In the genomic region with DNA sequence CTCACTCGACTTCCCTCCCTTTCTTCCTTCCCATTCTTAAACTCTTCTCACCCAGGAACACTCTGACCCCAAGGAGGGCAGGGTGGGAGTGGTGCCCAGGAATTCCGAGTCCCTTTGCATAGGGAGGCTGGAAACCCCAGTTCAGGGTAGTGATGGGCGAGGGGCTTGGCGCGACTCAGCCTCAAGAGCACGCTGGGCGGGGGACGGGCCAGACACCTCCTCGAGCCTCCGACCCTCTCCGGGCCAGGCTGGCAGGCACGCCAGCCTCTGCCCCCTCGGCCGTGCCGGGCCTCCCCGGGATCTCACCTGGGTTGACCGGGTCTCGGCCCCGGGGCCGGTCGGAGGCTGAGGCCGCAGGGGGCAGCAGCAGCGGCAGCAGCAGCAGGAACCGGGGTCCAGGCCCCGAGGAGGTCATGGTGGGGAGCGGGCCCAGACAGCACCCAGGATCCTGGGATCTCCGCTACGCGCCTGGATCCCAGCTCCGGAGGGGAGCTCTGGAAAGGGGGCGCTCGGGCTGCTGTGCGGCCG, we compare ENCODE assay signal across 8 cellular contexts. TPM values are rescaled to one million over a fixed set of nuclear protein-coding genes. Genes with fewer than 3 reads are reported as not detected.
A peak's percentile ranks its signal among the peaks of the same experiment; 100 is the strongest.
DNase-seq lines count a peak whose midpoint lies in the region; FAIRE-seq and TF ChIP-seq lines count a peak whose summit lies in the region.

No MANE protein-coding gene starts in this region.

- H3K56ac ChIP-seq in H1 (replicated peaks; ENCODE audit: insufficient read length, low read depth, low read length) = peak overlapping the region; percentile 14

- H4K20me1 ChIP-seq in OCI-LY7 (ENCODE audit: insufficient read depth, low read length) (no peaks in the 10 kb centered on the region), H1 (replicated peaks in 1 of 2; ENCODE audit: control insufficient read depth in 1 of 2, insufficient read depth in 2 of 2, low read length in 2 of 2) (peaks cover 0 to 3% of the 10 kb centered on the region in 2 experiments)

- H3K9me3 ChIP-seq in OCI-LY7 (ENCODE audit: low read length) (no peaks in the 10 kb centered on the region), H1 (ENCODE audit: insufficient read depth in 2 of 2, low read depth in 1 of 2, low read length in 1 of 2) (no peaks in the 10 kb centered on the region)

- FAIRE-seq in H1 (lab: Jason Lieb, UNC) (no peak), frontal cortex (lab: Jason Lieb, UNC) (no peak)

- H3K9ac ChIP-seq in H1 (replicated peaks in 1 of 4; ENCODE audit: extremely low read depth in 1 of 4, low read depth in 3 of 4, low read length in 3 of 4) = peak overlapping the region in 2 of 4 experiments; percentile 25 to 26; a peak in 4 of 7 replicates

- peak overlapping the region; percentile 72 for H3K4me3 ChIP-seq in GM12875 (ENCODE audit: low read depth, low read length)
- peak overlapping the region; percentile 76 for H3K4me3 ChIP-seq in H7 (ENCODE audit: insufficient read depth, low read depth, low read length)
- peak overlapping the region; percentile 95 for H3K4me3 ChIP-seq in OCI-LY7 (ENCODE audit: low read depth, low read length, poor library complexity, severe bottlenecking)
- H3K4me3 ChIP-seq in H1 (ENCODE audit: extremely low read depth in 1 of 4, insufficient read depth in 2 of 4, low read depth in 3 of 4, low read length in 4 of 4) = peak overlapping the region; percentile 74 to 83 (median 78)

- intact Hi-C loops in OCI-LY7 (cut with micrococcal nuclease; ENCODE audit: unreplicated experiment) = no loop called here

- H3K4me1 ChIP-seq in OCI-LY7 (ENCODE audit: insufficient read depth, low read length, poor library complexity, severe bottlenecking) = peaks cover 18% of the 10 kb centered on the region
- peaks cover 0 to 11% (median 7%) of the 10 kb centered on the region in 4 experiments; a peak in 5 of 7 replicates for H3K4me1 ChIP-seq in H1 (replicated peaks in 1 of 4; ENCODE audit: control insufficient read depth in 3 of 4, insufficient read depth in 4 of 4, low read length in 3 of 4)

- H3K27me3 Mint-ChIP-seq in nephron progenitor cell (ENCODE audit: low read depth, poor library complexity) = peaks cover 3% of the 10 kb centered on the region

- no peak overlapping the region for H2BK20ac ChIP-seq in H1 (ENCODE audit: low read length)

- peak overlapping the region; percentile 100 for H3K4me2 ChIP-seq in OCI-LY7 (ENCODE audit: low read length)
- H3K4me2 ChIP-seq in H1 (ENCODE audit: insufficient read depth in 1 of 2, low read depth in 2 of 2, low read length in 2 of 2) = peak overlapping the region; percentile 86 to 89

- H2BK12ac ChIP-seq in H1 (ENCODE audit: low read depth, low read length) = no peak overlapping the region

- no peak overlapping the region for H2BK5ac ChIP-seq in H1 (ENCODE audit: low read depth, low read length)

- TF ChIP-seq RAD21 in H1 (IDR thresholded peaks at IDR 0.05 in 1 of 2, conservative IDR thresholded peaks at IDR 0.05 in 1 of 2; ENCODE audit: low read depth in 2 of 2, low read length in 2 of 2) = no peak

- H3K27ac ChIP-seq in OCI-LY7 (ENCODE audit: low read depth, low read length, poor library complexity, severe bottlenecking) (no peak overlapping the region), H1 (ENCODE audit: low read depth, low read length) (no peak overlapping the region)

- BruUV-seq in OCI-LY7 (replicated peaks; lab: Mats Ljungman, UMichigan) = no TSS peak

- H4K91ac ChIP-seq in H1 (replicated peaks; ENCODE audit: insufficient read length, low read length) = peak overlapping the region; percentile 44

- WGBS in H1 (ENCODE audit: extremely low coverage in 1 of 2, insufficient coverage in 1 of 2, insufficient read length in 1 of 2, insufficient replicate concordance in 2 of 2, low coverage in 1 of 2, low lambda C conversion rate in 2 of 2, missing lambda C conversion rate in 1 of 2), 2 experiments = 5% methylated on average over 33 of the region's 34 CpGs; no CpG with 5 or more reads in 1 of the 2 experiments

- POLR2A ChIA-PET in OCI-LY7 (lab: Charles Lee) (interaction anchor here (0.6 to 1.5 kb wide), 4 partner anchors 29 to 102 kb away, joined by 3 to 6 read pairs (median 4); no protein-coding TSS in a partner anchor), H1 (lab: Charles Lee; ENCODE audit: partially characterized antibody) (interaction anchor here (0.8 to 3.8 kb wide), 18 partner anchors 8 to 142 kb away, joined by 3 to 28 read pairs (median 6); a partner anchor contains a TSS)

- DNase-seq in H7 (no peak), OCI-LY7 (ENCODE audit: low spot score) (no peak), H1 (ENCODE audit: low read depth in 1 of 2, low spot score in 2 of 2) (no peak), nephron progenitor cell (peak; percentile 45), frontal cortex (ENCODE audit: low spot score in 2 of 2) (no peak)
- DNase-seq in stimulated activated naive CD4-positive, alpha-beta T cell (lab: John Stamatoyannopoulos, UW) = no peak
- DNase-seq in stimulated activated CD4-positive, alpha-beta T cell treated with anti-CD3 and anti-CD28 coated beads, Interleukin-1b, Interleukin-23, amount 100 ng/mL, for 48 hours = no peak

- TF ChIP-seq CTCF in GM12875 (IDR thresholded peaks at IDR 0.05; ENCODE audit: borderline replicate concordance, insufficient read depth, low read depth, low read length) (peak; percentile 20; the same call in 1 of the 2 replicates), OCI-LY7 (conservative IDR thresholded peaks at IDR 0.05; ENCODE audit: low read length) (0 out of 2 replicates have a peak, but pooled peaks have one; percentile 31), H1 (IDR thresholded peaks at IDR 0.05; ENCODE audit: control extremely low read depth in 1 of 3, insufficient read depth in 1 of 3, low read depth in 1 of 3, low read length in 3 of 3) (no peak), nephron progenitor cell (IDR thresholded peaks at IDR 0.05) (no peak)

- H3K4me3 Mint-ChIP-seq in nephron progenitor cell = peak overlapping the region; percentile 97

- no peak overlapping the region for H2AK5ac ChIP-seq in H1 (ENCODE audit: low read depth, low read length)

- no peak for TF ChIP-seq EP300 in H1 (IDR thresholded peaks at IDR 0.05; ENCODE audit: borderline replicate concordance in 1 of 2, low read depth in 2 of 2, low read length in 2 of 2)

- H3K9me3 Mint-ChIP-seq in nephron progenitor cell = no peaks in the 10 kb centered on the region

- no peaks in the 10 kb centered on the region for H3K9me2 ChIP-seq in OCI-LY7 (ENCODE audit: insufficient read depth, low read length)

- peak overlapping the region; percentile 72 for H2BK120ac ChIP-seq in H1 (replicated peaks; ENCODE audit: low read depth, low read length)

- H3K36me3 Mint-ChIP-seq in nephron progenitor cell (ENCODE audit: low read depth) = peaks cover 11% of the 10 kb centered on the region

- H3K23me2 ChIP-seq in H1 (ENCODE audit: low read depth, low read length) = peaks cover 17% of the 10 kb centered on the region

- H2AFZ ChIP-seq in OCI-LY7 (ENCODE audit: low read length) = peak overlapping the region; percentile 98
- no peak overlapping the region; the same call in 1 of the 2 replicates for H2AFZ ChIP-seq in H1 (ENCODE audit: low read length)

- H4K8ac ChIP-seq in H1 (ENCODE audit: extremely low read depth, insufficient read depth, low read length) = no peak overlapping the region; the same call in 1 of the 2 replicates

- H3K36me3 ChIP-seq in H7 (replicated peaks; ENCODE audit: control insufficient read depth, insufficient read depth, low read length) = peaks cover 2% of the 10 kb centered on the region
- no peaks in the 10 kb centered on the region for H3K36me3 ChIP-seq in OCI-LY7 (ENCODE audit: insufficient read depth, low read length)
- peaks cover 0 to 4% (median 0%) of the 10 kb centered on the region in 4 experiments; a peak in 1 of 8 replicates for H3K36me3 ChIP-seq in H1 (ENCODE audit: control insufficient read depth in 2 of 4, insufficient read depth in 4 of 4, low read length in 3 of 4)

- no peaks in the 10 kb centered on the region for H3K79me2 ChIP-seq in OCI-LY7 (ENCODE audit: insufficient read depth, low read depth, low read length)
- peaks cover 0 to 6% of the 10 kb centered on the region in 2 experiments; a peak in 1 of 4 replicates for H3K79me2 ChIP-seq in H1 (ENCODE audit: control insufficient read depth in 1 of 2, insufficient read depth in 2 of 2, low read length in 2 of 2)

- H3K4me1 Mint-ChIP-seq in nephron progenitor cell = peaks cover 46% of the 10 kb centered on the region

- H2BK15ac ChIP-seq in H1 (ENCODE audit: low read length) = no peak overlapping the region

- peak overlapping the region; percentile 30 for H3K27ac Mint-ChIP-seq in nephron progenitor cell

- no peak overlapping the region for H3K14ac ChIP-seq in H1 (ENCODE audit: insufficient read length)

- TF ChIP-seq POLR2A in H1 (IDR thresholded peaks at IDR 0.05; ENCODE audit: control extremely low read depth in 1 of 2, low read depth in 2 of 2, low read length in 2 of 2) = no peak

- H3K4ac ChIP-seq in H1 (replicated peaks; ENCODE audit: insufficient read length, low read depth, low read length) = no peak overlapping the region

- H4K5ac ChIP-seq in H1 (ENCODE audit: insufficient read length, low read depth, low read length) = peak overlapping the region; percentile 44

- CTCF ChIA-PET in OCI-LY7 (lab: Charles Lee; ENCODE audit: unreplicated experiment) = interaction anchor here (0.6 to 1.0 kb wide), 2 partner anchors 12 to 24 kb away, joined by 3 to 8 read pairs; no protein-coding TSS in a partner anchor
- CTCF ChIA-PET in H1 (lab: Charles Lee; ENCODE audit: partially characterized antibody) = interaction anchor here (0.6 to 9.0 kb wide), 10 partner anchors 12 to 1214 kb away, joined by 3 to 79 read pairs (median 9); a partner anchor contains a TSS

- H3K27me3 ChIP-seq in H7 (ENCODE audit: control insufficient read depth, insufficient read depth, low read length) (no peaks in the 10 kb centered on the region; the same call in 1 of the 2 replicates), H1 (replicated peaks in 1 of 4; ENCODE audit: control insufficient read depth in 3 of 4, extremely low read depth in 1 of 4, insufficient read depth in 3 of 4, low read length in 3 of 4) (no peaks in the 10 kb centered on the region)

- no peak overlapping the region; the same call in 1 of the 2 replicates for H3K18ac ChIP-seq in H1 (ENCODE audit: extremely low read depth, low read length)

- H3K23ac ChIP-seq in H1 (ENCODE audit: insufficient read length) = no peak overlapping the region

- H3K79me1 ChIP-seq in H1 (ENCODE audit: low read depth, low read length) = peaks cover 2% of the 10 kb centered on the region; the same call in 1 of the 2 replicates

RNA-seq across cellular contexts. Expression of a gene that starts 0.5 kb away (rescaled TPM):
- total RNA-seq in H7 (2014; rRNA removed; shearing (Covaris generic)) = 41.9 and 48.3 TPM in 2 replicates
- 9.2 and 12.1 TPM in 2 replicates for total RNA-seq in OCI-LY7 (2014; rRNA removed; shearing (Covaris generic))
- 25.0 and 30.5 TPM in 2 replicates for total RNA-seq in OCI-LY7 (2022)
- total RNA-seq in H1 (2021; fragmentation: NEBNext Ultra II Directional; extraction: Animal tissue kit (Norgen Biotek cat#: 25700)) = 43.1 and 47.2 TPM in 2 replicates
- 28.4 and 57.0 TPM in 2 replicates for polyA plus RNA-seq in H1 (2011; rRNA removed)
- polyA plus RNA-seq in H1 (2011; cell fraction: cytosol; rRNA removed) = 26.9 TPM
- polyA plus RNA-seq in H1 (2011; cell fraction: nucleus; rRNA removed) = 83.2 TPM
- polyA plus RNA-seq in H1 (2012, experiment 1 of 2) = 39.5 to 45.8 TPM (median 44.6 TPM) in 4 replicates
- 42.4 TPM for polyA plus RNA-seq in H1 (2012, experiment 2 of 2)
- polyA plus RNA-seq in H1 (2013, experiment 1 of 2) = 80.5 TPM
- 71.8 TPM for polyA plus RNA-seq in H1 (2013, experiment 2 of 2)
- polyA minus RNA-seq in H1 (2011; rRNA and poly(A)+ RNA removed) = 12.3 and 19.4 TPM in 2 replicates
- polyA minus RNA-seq in H1 (2011; cell fraction: cytosol; rRNA and poly(A)+ RNA removed) = 26.1 TPM
- polyA minus RNA-seq in H1 (2011; cell fraction: nucleus; rRNA and poly(A)+ RNA removed) = 26.9 TPM
- total RNA-seq in frontal cortex = 8.2 TPM

RNA-seq across cellular contexts. Expression of a gene that starts 1.0 kb away (rescaled TPM):
- total RNA-seq in H7 (2014; rRNA removed; shearing (Covaris generic)) = 58.9 and 83.3 TPM in 2 replicates
- total RNA-seq in OCI-LY7 (2014; rRNA removed; shearing (Covaris generic)) = 63.8 and 77.3 TPM in 2 replicates
- total RNA-seq in OCI-LY7 (2022) (40.8 and 44.3 TPM in 2 replicates), frontal cortex (46.1 TPM)
- total RNA-seq in H1 (2021; fragmentation: NEBNext Ultra II Directional; extraction: Animal tissue kit (Norgen Biotek cat#: 25700)) = 59.9 and 61.7 TPM in 2 replicates
- polyA plus RNA-seq in H1 (2011; rRNA removed) = 38.2 and 48.9 TPM in 2 replicates
- polyA plus RNA-seq in H1 (2011; cell fraction: cytosol; rRNA removed) = 42.0 TPM
- 34.7 TPM for polyA plus RNA-seq in H1 (2011; cell fraction: nucleus; rRNA removed)
- polyA plus RNA-seq in H1 (2012, experiment 1 of 2) = 42.1 to 47.7 TPM (median 44.9 TPM) in 4 replicates
- 69.3 TPM for polyA plus RNA-seq in H1 (2012, experiment 2 of 2)
- 54.8 TPM for polyA plus RNA-seq in H1 (2013, experiment 1 of 2)
- 58.5 TPM for polyA plus RNA-seq in H1 (2013, experiment 2 of 2)
- polyA minus RNA-seq in H1 (2011; rRNA and poly(A)+ RNA removed) = 10.5 and 11.1 TPM in 2 replicates
- polyA minus RNA-seq in H1 (2011; cell fraction: cytosol; rRNA and poly(A)+ RNA removed) = 18.8 TPM
- polyA minus RNA-seq in H1 (2011; cell fraction: nucleus; rRNA and poly(A)+ RNA removed) = 10.6 TPM

RNA-seq across cellular contexts. Expression of a gene that starts 16.1 kb away (rescaled TPM):
- 0.52 and 1.00 TPM in 2 replicates for total RNA-seq in H7 (2014; rRNA removed; shearing (Covaris generic))
- not detected in 2 replicates for total RNA-seq in OCI-LY7 (2014; rRNA removed; shearing (Covaris generic))
- total RNA-seq in OCI-LY7 (2022) (not detected in 2 replicates), frontal cortex (not detected)
- 0.82 TPM in 1 of 2 replicates, not detected in the other for total RNA-seq in H1 (2021; fragmentation: NEBNext Ultra II Directional; extraction: Animal tissue kit (Norgen Biotek cat#: 25700))
- polyA plus RNA-seq in H1 (2011; rRNA removed) = 0.21 and 0.58 TPM in 2 replicates
- 0.48 TPM for polyA plus RNA-seq in H1 (2011; cell fraction: cytosol; rRNA removed)
- polyA plus RNA-seq in H1 (2011; cell fraction: nucleus; rRNA removed) = 0.76 TPM
- 0.23 to 0.61 TPM (median 0.24 TPM) in 3 of 4 replicates, not detected in the other for polyA plus RNA-seq in H1 (2012, experiment 1 of 2)
- polyA plus RNA-seq in H1 (2012, experiment 2 of 2) = 0.14 TPM
- 0.59 TPM for polyA plus RNA-seq in H1 (2013, experiment 1 of 2)
- polyA plus RNA-seq in H1 (2013, experiment 2 of 2) = 0.72 TPM
- polyA minus RNA-seq in H1 (2011; rRNA and poly(A)+ RNA removed) = 1.9 TPM in 1 of 2 replicates, not detected in the other
- polyA minus RNA-seq in H1 (2011; cell fraction: cytosol; rRNA and poly(A)+ RNA removed) = not detected
- 1.3 TPM for polyA minus RNA-seq in H1 (2011; cell fraction: nucleus; rRNA and poly(A)+ RNA removed)

RNA-seq across cellular contexts. Expression of a gene that starts 20.7 kb away (rescaled TPM):
- 4.2 and 6.1 TPM in 2 replicates for total RNA-seq in H7 (2014; rRNA removed; shearing (Covaris generic))
- 15.9 and 17.8 TPM in 2 replicates for total RNA-seq in OCI-LY7 (2014; rRNA removed; shearing (Covaris generic))
- 31.9 and 34.8 TPM in 2 replicates for total RNA-seq in OCI-LY7 (2022)
- total RNA-seq in H1 (2021; fragmentation: NEBNext Ultra II Directional; extraction: Animal tissue kit (Norgen Biotek cat#: 25700)) = 5.5 and 5.9 TPM in 2 replicates
- 7.6 and 11.1 TPM in 2 replicates for polyA plus RNA-seq in H1 (2011; rRNA removed)
- 7.0 TPM for polyA plus RNA-seq in H1 (2011; cell fraction: cytosol; rRNA removed)
- 21.7 TPM for polyA plus RNA-seq in H1 (2011; cell fraction: nucleus; rRNA removed)
- polyA plus RNA-seq in H1 (2012, experiment 1 of 2) = 3.8 to 6.3 TPM (median 4.8 TPM) in 4 replicates
- 3.7 TPM for polyA plus RNA-seq in H1 (2012, experiment 2 of 2)
- 3.6 TPM for polyA plus RNA-seq in H1 (2013, experiment 1 of 2)
- polyA plus RNA-seq in H1 (2013, experiment 2 of 2) = 2.9 TPM
- 2.7 and 5.7 TPM in 2 replicates for polyA minus RNA-seq in H1 (2011; rRNA and poly(A)+ RNA removed)
- 2.6 TPM for polyA minus RNA-seq in H1 (2011; cell fraction: cytosol; rRNA and poly(A)+ RNA removed)
- 6.4 TPM for polyA minus RNA-seq in H1 (2011; cell fraction: nucleus; rRNA and poly(A)+ RNA removed)
- 2.9 TPM for total RNA-seq in frontal cortex

RNA-seq across cellular contexts. Expression of a gene that starts 28.0 kb away (rescaled TPM):
- total RNA-seq in H7 (2014; rRNA removed; shearing (Covaris generic)) = 141 and 151 TPM in 2 replicates
- 92.7 and 114 TPM in 2 replicates for total RNA-seq in OCI-LY7 (2014; rRNA removed; shearing (Covaris generic))
- total RNA-seq in OCI-LY7 (2022) (93.4 and 102 TPM in 2 replicates), frontal cortex (58.7 TPM)
- 122 and 128 TPM in 2 replicates for total RNA-seq in H1 (2021; fragmentation: NEBNext Ultra II Directional; extraction: Animal tissue kit (Norgen Biotek cat#: 25700))
- polyA plus RNA-seq in H1 (2011; rRNA removed) = 195 and 246 TPM in 2 replicates
- polyA plus RNA-seq in H1 (2011; cell fraction: cytosol; rRNA removed) = 294 TPM
- 158 TPM for polyA plus RNA-seq in H1 (2011; cell fraction: nucleus; rRNA removed)
- polyA plus RNA-seq in H1 (2012, experiment 1 of 2) = 116 to 183 TPM (median 179 TPM) in 4 replicates
- 229 TPM for polyA plus RNA-seq in H1 (2012, experiment 2 of 2)
- 101 TPM for polyA plus RNA-seq in H1 (2013, experiment 1 of 2)
- 103 TPM for polyA plus RNA-seq in H1 (2013, experiment 2 of 2)
- 58.6 and 63.0 TPM in 2 replicates for polyA minus RNA-seq in H1 (2011; rRNA and poly(A)+ RNA removed)
- polyA minus RNA-seq in H1 (2011; cell fraction: cytosol; rRNA and poly(A)+ RNA removed) = 42.5 TPM
- polyA minus RNA-seq in H1 (2011; cell fraction: nucleus; rRNA and poly(A)+ RNA removed) = 30.6 TPM

Comparison
In these comparisons a context has a peak if more than half of its experiments do, and no peak if none do; other contexts are left out.
1. CTCF ChIP-seq: peak in GM12875 (single experiment) and OCI-LY7 (single experiment); none in H1 (0 of 3) and nephron progenitor cell (single experiment).
2. Peak in every context shown above with its lines, with median percentiles within 50 percentile points of each other: H3K4me3 ChIP-seq.